Comparison of ENCODE assay signal across 8 cellular contexts in the genomic region with DNA sequence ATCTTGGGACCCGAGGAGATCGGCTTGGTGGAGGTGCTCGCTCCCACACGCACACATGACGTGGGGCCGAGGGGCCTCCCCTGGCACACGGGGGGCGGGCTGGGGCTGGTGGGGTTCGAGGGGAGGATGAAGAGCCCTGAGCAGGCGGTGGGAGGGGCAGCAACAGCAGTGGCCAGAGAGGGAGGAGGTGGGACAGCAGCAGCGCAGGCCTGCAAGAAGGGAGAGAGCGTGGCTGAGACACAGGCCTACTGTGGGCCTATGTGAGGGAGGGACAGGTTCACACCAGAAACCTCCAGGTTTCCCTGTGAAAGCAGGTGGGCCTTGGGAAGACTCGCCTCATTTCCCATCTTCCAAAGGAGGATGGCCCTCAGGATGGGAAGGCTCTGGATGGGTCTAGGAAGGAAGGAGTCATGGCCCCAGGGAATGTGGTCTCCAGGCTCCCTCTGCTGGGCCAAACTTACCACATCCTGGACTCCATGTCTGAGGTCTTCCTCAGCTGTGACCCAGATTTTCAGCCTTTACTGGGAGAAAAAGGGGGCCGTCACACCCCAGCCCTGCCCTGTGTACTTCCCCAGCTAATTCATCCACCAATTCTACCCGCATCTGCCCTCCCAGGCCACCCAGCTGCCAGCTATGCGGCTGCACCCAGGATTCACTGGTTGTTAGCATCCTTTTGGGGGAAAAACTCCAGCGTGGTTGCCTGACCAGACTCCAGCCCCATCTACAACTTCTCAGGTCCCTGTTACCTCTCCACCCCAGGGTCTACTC. TPM values are rescaled to one million over a fixed set of nuclear protein-coding genes. Genes with fewer than 3 reads are reported as not detected.
A peak's percentile ranks its signal among the peaks of the same experiment; 100 is the strongest.
DNase-seq lines count a peak whose midpoint lies in the region; ATAC-seq, FAIRE-seq and TF ChIP-seq lines count a peak whose summit lies in the region.

No MANE protein-coding gene starts in this region.

- TF ChIP-seq CTCF in endodermal cell (conservative IDR thresholded peaks at IDR 0.05) (peak; percentile 99), pancreas (IDR thresholded peaks at IDR 0.05) (peak in 1 of 4 donors; percentile 11)

- 80 to 95% methylated on average over 7 to 17 of the region's 17 CpGs for WGBS in endodermal cell (ENCODE audit: insufficient coverage in 1 of 2, insufficient read length in 1 of 2), 2 experiments
- 49 to 65% methylated on average over 16 to 17 of the region's 17 CpGs for WGBS in pancreas, 2 donors

- H3K27ac ChIP-seq in endodermal cell (ENCODE audit: low read depth, low read length) (no peak overlapping the region), pancreas (no peak overlapping the region)

- no peak for TF ChIP-seq POLR2A in GM12891 (IDR thresholded peaks at IDR 0.05; ENCODE audit: low read depth, low read length)

- H3K9ac ChIP-seq in endodermal cell (ENCODE audit: extremely low read depth, low read length, poor library complexity, severe bottlenecking), result no peak overlapping the region

- H3K36me3 Mint-ChIP-seq in endodermal cell (ENCODE audit: low read depth), result no peaks in the 10 kb centered on the region

- H3K9me3 ChIP-seq in endodermal cell (ENCODE audit: control insufficient read depth, low read length), result no peaks in the 10 kb centered on the region
- no peaks in the 10 kb centered on the region for H3K9me3 ChIP-seq in pancreas

- peaks cover 4% of the 10 kb centered on the region for H3K9me3 Mint-ChIP-seq in endodermal cell

- peaks cover 15% of the 10 kb centered on the region for H3K4me1 Mint-ChIP-seq in endodermal cell

- ATAC-seq in pancreas (peak; percentile 53 to 73 (median 61)), HG03135 (IDR thresholded peaks at IDR 0.05; ENCODE audit: unreplicated experiment) (no peak), GM18868 (IDR thresholded peaks at IDR 0.05; ENCODE audit: unreplicated experiment) (no peak)

- H3K27ac Mint-ChIP-seq in endodermal cell, result peak overlapping the region; percentile 16

- H3K36me3 ChIP-seq in endodermal cell (ENCODE audit: control insufficient read depth, insufficient read depth, low read length) (no peaks in the 10 kb centered on the region), pancreas (no peaks in the 10 kb centered on the region)

- DNase-seq in CD1c-positive myeloid dendritic cell (ENCODE audit: extremely low spot score) (peak; percentile 39), GM12891 (ENCODE audit: insufficient read length, low spot score) (no peak), OCI-M1 (lab: John Stamatoyannopoulos, UW) (peak; percentile 59), endodermal cell (peak; percentile 94), pancreas (peak in 1 of 6 donors; percentile 43), putamen (ENCODE audit: low spot score) (no peak)

- H3K27me3 ChIP-seq in endodermal cell (ENCODE audit: control insufficient read depth, insufficient read depth, low read length, poor library complexity, severe bottlenecking) (peaks cover 33% of the 10 kb centered on the region), pancreas (peaks cover 0 to 21% (median 6%) of the 10 kb centered on the region in 4 donors)

- peak; percentile 52 for FAIRE-seq in GM12891 (lab: Jason Lieb, UNC)
- FAIRE-seq in pancreas (lab: Jason Lieb, UNC), result no peak

- intact Hi-C loops in pancreas (cut with DNase I), result no loop called here

- H3K4me3 ChIP-seq in endodermal cell (ENCODE audit: low read length), result no peak overlapping the region
- no peak overlapping the region for H3K4me3 ChIP-seq in pancreas

- H3K27me3 Mint-ChIP-seq in endodermal cell (ENCODE audit: insufficient read depth), result peaks cover 84% of the 10 kb centered on the region

- H3K4me1 ChIP-seq in endodermal cell (ENCODE audit: control insufficient read depth, insufficient read depth, low read length) (no peaks in the 10 kb centered on the region), pancreas (no peaks in the 10 kb centered on the region)

- no peak overlapping the region for H3K4me3 Mint-ChIP-seq in endodermal cell

TF ChIP-seq in GM12891, 5 proteins besides CTCF, POLR2A, EP300 and RAD21:
- no peak for TF ChIP-seq PAX5 (IDR thresholded peaks at IDR 0.05; ENCODE audit: insufficient read depth, low read length, severe bottlenecking)

RNA-seq across cellular contexts. Expression of a gene that starts 2.8 kb away (rescaled TPM):
- polyA plus RNA-seq in GM12891 (2012; ENCODE audit: low read depth, missing spikeins), result 0.23 TPM
- 1 to 10 TPM; 2.6 to 7.1 TPM for total RNA-seq in endodermal cell
- polyA plus RNA-seq in endodermal cell (2013, experiment 1 of 2), result 13.3 TPM
- polyA plus RNA-seq in endodermal cell (2013, experiment 2 of 2), result 10.5 TPM
- total RNA-seq in pancreas, result under 1 TPM in 5 of 6 donors, not detected in 1; 0.12 to 0.34 (median 0.20) TPM
- 1 to 10 TPM; 1.4 to 2.7 TPM for polyA plus RNA-seq in pancreas

RNA-seq across cellular contexts. Expression of a gene that starts 8.6 kb away (rescaled TPM):
- 43.3 TPM for polyA plus RNA-seq in GM12891 (2012; ENCODE audit: low read depth, missing spikeins)
- total RNA-seq in endodermal cell (100 to 1,000 TPM in 1 of 2 donors, 10 to 100 TPM in 1; 74.4 to 146 TPM), pancreas (10 to 100 TPM; 20.4 to 29.8 (median 23.9) TPM)
- 82.8 TPM for polyA plus RNA-seq in endodermal cell (2013, experiment 1 of 2)
- 70.6 TPM for polyA plus RNA-seq in endodermal cell (2013, experiment 2 of 2)
- polyA plus RNA-seq in pancreas, result 10 to 100 TPM; 36.6 to 36.7 TPM

RNA-seq across cellular contexts. Expression of a gene that starts 26.1 kb away (rescaled TPM):
- polyA plus RNA-seq in GM12891 (2012; ENCODE audit: low read depth, missing spikeins), result 36.6 TPM
- total RNA-seq in endodermal cell, result 10 to 100 TPM; 43.3 to 69.2 TPM
- polyA plus RNA-seq in endodermal cell (2013, experiment 1 of 2), result 36.9 TPM
- polyA plus RNA-seq in endodermal cell (2013, experiment 2 of 2), result 34.1 TPM
- total RNA-seq in pancreas, result 10 to 100 TPM; 14.2 to 31.0 (median 23.8) TPM
- 10 to 100 TPM; 29.5 to 39.6 TPM for polyA plus RNA-seq in pancreas

RNA-seq across cellular contexts. Expression of a gene that starts 34.8 kb away (rescaled TPM):
- polyA plus RNA-seq in GM12891 (2012; ENCODE audit: low read depth, missing spikeins), result 35.4 TPM
- total RNA-seq in endodermal cell (10 to 100 TPM; 30.5 to 60.3 TPM), pancreas (10 to 100 TPM in 5 of 6 donors, 1 to 10 TPM in 1; 9.0 to 24.9 (median 12.1) TPM)
- 57.0 TPM for polyA plus RNA-seq in endodermal cell (2013, experiment 1 of 2)
- polyA plus RNA-seq in endodermal cell (2013, experiment 2 of 2), result 48.0 TPM
- 10 to 100 TPM; 15.7 to 29.6 TPM for polyA plus RNA-seq in pancreas

RNA-seq across cellular contexts. Expression of a gene that starts 50.5 kb away (rescaled TPM):
- 0.87 TPM for polyA plus RNA-seq in GM12891 (2012; ENCODE audit: low read depth, missing spikeins)
- total RNA-seq in endodermal cell (1 to 10 TPM; 1.9 to 3.9 TPM), pancreas (1 to 10 TPM; 1.3 to 4.1 (median 1.8) TPM)
- 2.4 TPM for polyA plus RNA-seq in endodermal cell (2013, experiment 1 of 2)
- 2.1 TPM for polyA plus RNA-seq in endodermal cell (2013, experiment 2 of 2)
- 1 to 10 TPM; 1.2 to 2.2 TPM for polyA plus RNA-seq in pancreas

Comparison
In these comparisons a context has a peak if more than half of its experiments do, and no peak if none do; other contexts are left out.
1. DNase-seq: peak in CD1c-positive myeloid dendritic cell (single experiment), OCI-M1 (single experiment) and endodermal cell (single experiment); none in GM12891 (single experiment) and putamen (single experiment).
2. ATAC-seq: peak in pancreas (4 of 4); none in HG03135 (single experiment) and GM18868 (single experiment).